27 cellular contexts compared by ENCODE assay signal in genomic region chr15:82012908-82013307, GRCh38. TPM values are rescaled to one million over a fixed set of nuclear protein-coding genes. Genes with fewer than 3 reads are reported as not detected.
"Had no signal": no experiment of that assay in that cellular context is flagged by ENCODE, and none has a peak within 500 bp of the region (broad histone marks: within the 10 kb centered on the region; RNA-seq: fewer than 3 reads in every experiment).

No MANE protein-coding gene starts in this region.

- ATAC-seq: naive thymus-derived CD8-positive, alpha-beta T cell; pancreas; psoas muscle; right cardiac atrium; right lobe of liver; stimulated activated memory B cell treated with anti-CD40 and anti-IgM and Interleukin-4, amounts not matched to agents 10 μg/mL and 1 μg/mL and 100 μg/mL, for 72 hours; upper lobe of right lung had no signal

- FAIRE-seq: pancreas, small intestine had no signal

- H3K27me3 ChIP-seq: neutrophil, pancreas, right lobe of liver, sigmoid colon, thyroid gland, tibial nerve, upper lobe of right lung, uterus had no signal

- H3K9me3 ChIP-seq: neutrophil, pancreas, psoas muscle, right lobe of liver, sigmoid colon, stomach, thoracic aorta, thyroid gland, tibial nerve, upper lobe of right lung, uterus had no signal

- H3K4me3 Mint-ChIP-seq: naive B cell; naive thymus-derived CD8-positive, alpha-beta T cell; natural killer cell treated with Interleukin-12 subunit alpha and Interleukin-12 subunit beta and Interleukin-15 and Interleukin-18, amount 100 ng/mL, for 72 hours; nephron progenitor cell; neural crest cell; stimulated activated memory B cell treated with anti-CD40 and anti-IgM and Interleukin-4, amounts not matched to agents 10 μg/mL and 1 μg/mL and 100 μg/mL, for 72 hours; stimulated activated naive CD8-positive, alpha-beta T cell treated with anti-CD3 and anti-CD28 coated beads, Interleukin-15, Interleukin-2, amounts not matched to agents 100 ng/mL and 50 ng/mL, for 24 hours; type B pancreatic cell had no signal

- H3K4me1 ChIP-seq: pancreas, psoas muscle, right lobe of liver, sigmoid colon, stomach, thyroid gland, tibial nerve, upper lobe of right lung, uterus had no signal

- H3K27ac ChIP-seq: neutrophil, pancreas, psoas muscle, right lobe of liver, sigmoid colon, stomach, thoracic aorta, thyroid gland, tibial nerve, upper lobe of right lung, uterus had no signal

- H3K4me1 Mint-ChIP-seq: naive thymus-derived CD8-positive, alpha-beta T cell; neural crest cell; stimulated activated memory B cell treated with anti-CD40 and anti-IgM and Interleukin-4, amounts not matched to agents 10 μg/mL and 1 μg/mL and 100 μg/mL, for 72 hours had no signal

- DNase-seq: naive B cell; naive thymus-derived CD8-positive, alpha-beta T cell; nephron progenitor cell; nucleus accumbens; pancreas; psoas muscle; right cardiac atrium; right lobe of liver; sigmoid colon; small intestine; stimulated activated CD4-positive, alpha-beta T cell treated with anti-CD3 and anti-CD28 coated beads, Interleukin-15, amount 100 ng/mL, for 24 hours; stimulated activated CD4-positive, alpha-beta T cell treated with anti-CD3 and anti-CD28 coated beads, Interleukin-2, amount 100 ng/mL, for 24 hours; stimulated activated CD4-positive, alpha-beta T cell treated with anti-CD3 and anti-CD28 coated beads, Interleukin-2, amount 100 ng/mL, for 48 hours; stimulated activated CD4-positive, alpha-beta T cell treated with anti-CD3 and anti-CD28 coated beads, Interleukin-4, amount 100 ng/mL, for 24 hours; stimulated activated naive CD4-positive, alpha-beta T cell treated with Interleukin-2 at 50 U/mL for 16 hours; stomach; thyroid gland; upper lobe of right lung; uterus had no signal

- H3K36me3 ChIP-seq: neutrophil, pancreas, right lobe of liver, sigmoid colon, stomach, thoracic aorta, thyroid gland, tibial nerve, upper lobe of right lung, uterus had no signal

- H3K27ac Mint-ChIP-seq: naive B cell; naive thymus-derived CD8-positive, alpha-beta T cell; natural killer cell treated with Interleukin-12 subunit alpha and Interleukin-12 subunit beta and Interleukin-15 and Interleukin-18, amount 100 ng/mL, for 72 hours; nephron progenitor cell; stimulated activated memory B cell treated with anti-CD40 and anti-IgM and Interleukin-4, amounts not matched to agents 10 μg/mL and 1 μg/mL and 100 μg/mL, for 72 hours; stimulated activated naive CD8-positive, alpha-beta T cell treated with anti-CD3 and anti-CD28 coated beads, Interleukin-15, Interleukin-2, amounts not matched to agents 100 ng/mL and 50 ng/mL, for 24 hours; type B pancreatic cell had no signal

- H3K36me3 Mint-ChIP-seq: naive B cell; naive thymus-derived CD8-positive, alpha-beta T cell; natural killer cell treated with Interleukin-12 subunit alpha and Interleukin-12 subunit beta and Interleukin-15 and Interleukin-18, amount 100 ng/mL, for 72 hours; stimulated activated memory B cell treated with anti-CD40 and anti-IgM and Interleukin-4, amounts not matched to agents 10 μg/mL and 1 μg/mL and 100 μg/mL, for 72 hours; type B pancreatic cell had no signal

- H3K9me3 Mint-ChIP-seq: naive B cell; naive thymus-derived CD8-positive, alpha-beta T cell; natural killer cell treated with Interleukin-12 subunit alpha and Interleukin-12 subunit beta and Interleukin-15 and Interleukin-18, amount 100 ng/mL, for 72 hours; stimulated activated memory B cell treated with anti-CD40 and anti-IgM and Interleukin-4, amounts not matched to agents 10 μg/mL and 1 μg/mL and 100 μg/mL, for 72 hours; stimulated activated naive CD8-positive, alpha-beta T cell treated with anti-CD3 and anti-CD28 coated beads, Interleukin-15, Interleukin-2, amounts not matched to agents 100 ng/mL and 50 ng/mL, for 24 hours had no signal

- H3K4me3 ChIP-seq: pancreas, psoas muscle, right lobe of liver, sigmoid colon, stomach, thoracic aorta, thyroid gland, tibial nerve, upper lobe of right lung, uterus had no signal

RNA-seq across cellular contexts. Expression of gene MEX3B, which starts 32.9 kb away (rescaled TPM):
- polyA plus RNA-seq: naive thymus-derived CD8-positive, alpha-beta T cell had no signal
